ENCODE assay signal across 9 cellular contexts in genomic region chr11:133137270-133137669, GRCh38.
"Had no signal": no experiment of that assay in that cellular context is flagged by ENCODE, and none has a peak within 500 bp of the region (broad histone marks: within the 10 kb centered on the region; RNA-seq: fewer than 3 reads in every experiment).

No MANE protein-coding gene starts in this region.

- H2AFZ ChIP-seq: GM23248, GM23338 had no signal

- H3K4me3 Mint-ChIP-seq: GM23338, H9, HFFc6 had no signal

- H3K27ac Mint-ChIP-seq: GM23338, H9, HFFc6 had no signal

- H3K9me3 ChIP-seq: HAP-1 had no signal

- H3K36me3 ChIP-seq: HAP-1 had no signal

- H3K9me3 Mint-ChIP-seq: GM23338 had no signal

- H3K9ac ChIP-seq: GM23248 had no signal

- H3K4me1 ChIP-seq: HAP-1 had no signal

- H3K4me2 ChIP-seq: GM23338 had no signal

- ATAC-seq: GM23338, HCT116 had no signal

- H3K4me3 ChIP-seq: GM23248, HAP-1 had no signal

- DNase-seq: GM23248, GOT3, H7, H9, HCEC 1CT, HFFc6 had no signal

- H3K27ac ChIP-seq: GM23248 had no signal
